In the genomic region with DNA sequence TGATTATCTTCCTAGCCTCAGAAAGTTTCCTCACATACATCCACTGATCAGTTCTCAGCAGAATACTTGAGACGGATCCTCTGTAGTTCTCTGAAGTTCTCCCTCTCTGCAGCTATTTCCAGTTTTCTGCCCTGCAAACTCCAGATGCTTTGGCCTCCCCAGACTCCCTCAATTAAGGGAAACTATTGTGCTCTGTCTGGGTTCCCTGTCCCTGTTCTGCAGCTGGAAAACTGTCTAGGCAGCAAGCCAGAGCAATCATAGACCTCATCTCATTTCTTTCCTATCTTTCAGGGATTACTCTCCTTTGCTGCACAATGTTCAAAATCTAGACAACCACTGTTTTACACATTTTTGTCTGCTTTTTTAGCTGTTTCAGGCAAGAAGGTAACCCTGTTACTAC, we compare ENCODE assay signal across 34 cellular contexts. TPM values are rescaled to one million over a fixed set of nuclear protein-coding genes. Genes with fewer than 3 reads are reported as not detected.
DNase-seq lines count a peak whose midpoint lies in the region; ATAC-seq, FAIRE-seq and TF ChIP-seq lines count a peak whose summit lies in the region.
"Had no signal": no experiment of that assay in that cellular context is flagged by ENCODE, and none has a peak within 500 bp of the region (broad histone marks: within the 10 kb centered on the region; RNA-seq: fewer than 3 reads in every experiment).

No MANE protein-coding gene starts in this region.

- DNase-seq in activated CD4-positive, alpha-beta T cell treated with anti-CD3 and anti-CD28 coated beads, Interleukin-2, amount 10 ng/mL, durations not matched to agents 24 days and 14 days: no peak
- no peak for DNase-seq in activated CD4-positive, alpha-beta T cell treated with anti-CD3 and anti-CD28 coated beads for 1 hour
- DNase-seq in H54 (ENCODE audit: insufficient read length, low spot score): no peak
- DNase-seq in globus pallidus (ENCODE audit: low spot score): peak; percentile 76
- peak; percentile 69 for DNase-seq in putamen (ENCODE audit: low spot score)
- DNase-seq in PC-9: no peak
- DNase-seq: activated CD4-positive, alpha-beta T cell treated with anti-CD3 and anti-CD28 coated beads, Interleukin-2, amount 50 U/mL, for 48 hours; activated CD4-positive, CD25-positive, alpha-beta regulatory T cell; activated CD8-positive, alpha-beta memory T cell treated with anti-CD3 and anti-CD28 coated beads, Interleukin-2, amount 50 U/mL, for 4 hours; activated naive CD4-positive, alpha-beta T cell treated with anti-CD3 and anti-CD28 coated beads, Interleukin-2, amount 50 U/mL, for 16 hours; DMS79 treated with DMSO at 0.1 percent for 48 hours; foreskin melanocyte; GF-D8; HCEC 1CT; naive thymus-derived CD8-positive, alpha-beta T cell; NCI-H1694 treated with DMSO at 0.1 percent for 48 hours; NCI-H2171 treated with DMSO at 0.1 percent for 48 hours; NCI-H524 treated with DMSO at 0.1 percent for 48 hours; occipital lobe; Peyer's patch; stimulated activated naive CD8-positive, alpha-beta T cell treated with anti-CD3 and anti-CD28 coated beads, Interleukin-15, amount 100 ng/mL, for 72 hours; T-helper 1 cell; thyroid gland had no signal

- intact Hi-C loops in activated CD4-positive, alpha-beta T cell treated with anti-CD3 and anti-CD28 coated beads, Interleukin-2, amount 10 ng/mL, durations not matched to agents 24 days and 14 days (cut with micrococcal nuclease): no loop called here
- intact Hi-C loops in PC-9 (cut with micrococcal nuclease; ENCODE audit: unreplicated experiment): no loop called here

- peak overlapping the region; percentile 29 for H3K27ac Mint-ChIP-seq in activated CD4-positive, alpha-beta T cell treated with anti-CD3 and anti-CD28 coated beads, Interleukin-2, amount 10 ng/mL, durations not matched to agents 24 days and 14 days
- H3K27ac Mint-ChIP-seq: naive thymus-derived CD8-positive, alpha-beta T cell; stimulated activated naive CD8-positive, alpha-beta T cell treated with anti-CD3 and anti-CD28 coated beads, Interleukin-15, amount 100 ng/mL, for 72 hours had no signal

- H3K27me3 ChIP-seq in PC-9 (ENCODE audit: insufficient read depth, low read depth): no peaks in the 10 kb centered on the region
- H3K27me3 ChIP-seq: BLaER1, cardiac muscle cell, Peyer's patch, SJSA1, thyroid gland, vagina had no signal

- peaks cover 10% of the 10 kb centered on the region for H3K9me3 Mint-ChIP-seq in activated CD4-positive, alpha-beta T cell treated with anti-CD3 and anti-CD28 coated beads, Interleukin-2, amount 10 ng/mL, durations not matched to agents 24 days and 14 days

- H3K9me3 ChIP-seq in PC-9 (ENCODE audit: insufficient read depth, low read depth): no peaks in the 10 kb centered on the region
- H3K9me3 ChIP-seq: A549, Peyer's patch, SJSA1, thyroid gland, vagina had no signal

- H3K4me3 Mint-ChIP-seq in activated CD4-positive, alpha-beta T cell treated with anti-CD3 and anti-CD28 coated beads, Interleukin-2, amount 10 ng/mL, durations not matched to agents 24 days and 14 days: no peak overlapping the region
- H3K4me3 Mint-ChIP-seq: naive thymus-derived CD8-positive, alpha-beta T cell; stimulated activated naive CD8-positive, alpha-beta T cell treated with anti-CD3 and anti-CD28 coated beads, Interleukin-15, amount 100 ng/mL, for 72 hours had no signal

- H3K79me2 ChIP-seq in PC-9 (ENCODE audit: low read depth): peaks cover 20% of the 10 kb centered on the region; the same call in 1 of the 2 replicates

- H3K4me1 Mint-ChIP-seq in activated CD4-positive, alpha-beta T cell treated with anti-CD3 and anti-CD28 coated beads, Interleukin-2, amount 10 ng/mL, durations not matched to agents 24 days and 14 days: peaks cover 5% of the 10 kb centered on the region

- ATAC-seq in HG02763 (IDR thresholded peaks at IDR 0.05; ENCODE audit: unreplicated experiment) (no peak), GM19395 (IDR thresholded peaks at IDR 0.05; ENCODE audit: unreplicated experiment) (no peak)
- ATAC-seq: A549; naive thymus-derived CD8-positive, alpha-beta T cell; stimulated activated naive CD8-positive, alpha-beta T cell treated with anti-CD3 and anti-CD28 coated beads, Interleukin-15, amount 100 ng/mL, for 72 hours had no signal

- no peaks in the 10 kb centered on the region for H3K9me2 ChIP-seq in PC-9 (ENCODE audit: insufficient read depth)

- BruUV-seq in PC-9 (replicated peaks; lab: Mats Ljungman, UMichigan): no TSS peak

- H3F3A ChIP-seq in PC-9 (ENCODE audit: insufficient read depth, low read depth): no peaks in the 10 kb centered on the region

- H3K4me3 ChIP-seq in PC-9: no peak overlapping the region
- H3K4me3 ChIP-seq: A549, BLaER1, cardiac muscle cell, coronary artery, Peyer's patch, SJSA1, skin epidermis, thyroid gland, vagina had no signal

- peak; percentile 23 for FAIRE-seq in H54 (lab: Jason Lieb, UNC)
- FAIRE-seq: A549, GM19239, islet of Langerhans had no signal

- no peak overlapping the region for H2AFZ ChIP-seq in PC-9

- TF ChIP-seq CTCF in PC-9 (conservative IDR thresholded peaks at IDR 0.05): no peak

- H3K36me3 Mint-ChIP-seq in activated CD4-positive, alpha-beta T cell treated with anti-CD3 and anti-CD28 coated beads, Interleukin-2, amount 10 ng/mL, durations not matched to agents 24 days and 14 days (ENCODE audit: low read depth): peaks cover 14% of the 10 kb centered on the region

- TF ChIP-seq POLR2A in H54 (IDR thresholded peaks at IDR 0.05; ENCODE audit: low read depth, low read length): no peak

- no peak overlapping the region for H3K27ac ChIP-seq in PC-9
- H3K27ac ChIP-seq: A549, BLaER1, cardiac muscle cell, coronary artery, Peyer's patch, SJSA1, skin epidermis, thyroid gland, vagina had no signal

- H3K36me3 ChIP-seq in PC-9 (ENCODE audit: low read depth): no peaks in the 10 kb centered on the region
- H3K36me3 ChIP-seq: cardiac muscle cell, Peyer's patch, SJSA1, thyroid gland, vagina had no signal

- H3K27me3 Mint-ChIP-seq in activated CD4-positive, alpha-beta T cell treated with anti-CD3 and anti-CD28 coated beads, Interleukin-2, amount 10 ng/mL, durations not matched to agents 24 days and 14 days: no peaks in the 10 kb centered on the region
- H3K27me3 Mint-ChIP-seq: naive thymus-derived CD8-positive, alpha-beta T cell; stimulated activated naive CD8-positive, alpha-beta T cell treated with anti-CD3 and anti-CD28 coated beads, Interleukin-15, amount 100 ng/mL, for 72 hours had no signal

- no peaks in the 10 kb centered on the region for H3K4me1 ChIP-seq in PC-9 (replicated peaks; ENCODE audit: insufficient read depth)
- H3K4me1 ChIP-seq: BLaER1, SJSA1, vagina had no signal

- no peak overlapping the region for H3K4me2 ChIP-seq in PC-9
- H3K4me2 ChIP-seq: A549, BLaER1 had no signal

- H4K20me1 ChIP-seq in PC-9 (ENCODE audit: insufficient read depth): no peaks in the 10 kb centered on the region
- H4K20me1 ChIP-seq: BLaER1 had no signal

- CTCF ChIA-PET in PC-9 (lab: Charles Lee): no interaction called here

- POLR2A ChIA-PET in PC-9 (lab: Charles Lee; ENCODE audit: unreplicated experiment): no interaction called here

RNA-seq across cellular contexts. Expression of gene MICU1, which starts 9.2 kb away (rescaled TPM):
- total RNA-seq in activated CD4-positive, alpha-beta T cell treated with anti-CD3 and anti-CD28 coated beads, Interleukin-2, amount 10 ng/mL, durations not matched to agents 24 days and 14 days: 36.1 and 40.7 TPM in 2 replicates
- 65.3 and 70.5 TPM in 2 replicates for total RNA-seq in PC-9 (2021)

Comparison
In these comparisons a context has a peak if more than half of its experiments do, and no peak if none do; other contexts are left out.
1. DNase-seq: peak in globus pallidus (single experiment) and putamen (single experiment); none in activated CD4-positive, alpha-beta T cell treated with anti-CD3 and anti-CD28 coated beads, Interleukin-2, amount 10 ng/mL, durations not matched to agents 24 days and 14 days (single experiment), activated CD4-positive, alpha-beta T cell treated with anti-CD3 and anti-CD28 coated beads for 1 hour (single experiment), H54 (single experiment) and PC-9 (0 of 2).